Comparison of ENCODE assay signal across 21 cellular contexts in genomic region chr5:31937703-31938102, GRCh38.
DNase-seq lines count a peak whose midpoint lies in the region; ATAC-seq, FAIRE-seq and TF ChIP-seq lines count a peak whose summit lies in the region.
"Had no signal": no experiment of that assay in that cellular context is flagged by ENCODE, and none has a peak within 500 bp of the region (broad histone marks: within the 10 kb centered on the region; RNA-seq: fewer than 3 reads in every experiment).

No MANE protein-coding gene starts in this region.

- TF ChIP-seq CTCF in breast epithelium (IDR thresholded peaks at IDR 0.05) (no peak), keratinocyte (optimal IDR thresholded peaks at IDR 0.05 in 1 of 3, IDR thresholded peaks at IDR 0.05 in 1 of 3, conservative IDR thresholded peaks at IDR 0.05 in 1 of 3; ENCODE audit: extremely low read depth in 1 of 3, insufficient read depth in 2 of 3, low read length in 3 of 3) (no peak), upper lobe of left lung (IDR thresholded peaks at IDR 0.05) (no peak)

- no peaks in the 10 kb centered on the region for H3K4me1 ChIP-seq in breast epithelium
- H3K4me1 ChIP-seq in keratinocyte (ENCODE audit: control insufficient read depth, extremely low read depth, insufficient read depth, low read length) = peaks cover 68% of the 10 kb centered on the region
- peaks cover 0 to 19% (median 14%) of the 10 kb centered on the region in 4 donors for H3K4me1 ChIP-seq in upper lobe of left lung

- H3K27ac ChIP-seq in breast epithelium (peak overlapping the region; percentile 68 to 74), keratinocyte (ENCODE audit: control insufficient read depth, insufficient read depth, low read length) (peak overlapping the region; percentile 80), skin epidermis (peak overlapping the region in 12 of 21 experiments; percentile 24 to 80 (median 57)), upper lobe of left lung (peak overlapping the region; percentile 16 to 64 (median 53))
- H3K27ac ChIP-seq: A549, GM23248 had no signal

- TF ChIP-seq EP300 in upper lobe of left lung (IDR thresholded peaks at IDR 0.05) = no peak

- H3K36me3 ChIP-seq in breast epithelium (no peaks in the 10 kb centered on the region), keratinocyte (ENCODE audit: control insufficient read depth in 2 of 2, extremely low read depth in 1 of 2, insufficient read depth in 2 of 2, low read length in 2 of 2) (no peaks in the 10 kb centered on the region), upper lobe of left lung (no peaks in the 10 kb centered on the region)

- H3K4me3 ChIP-seq in breast epithelium (peak overlapping the region in 2 of 3 donors; percentile 34 to 57), keratinocyte (ENCODE audit: control insufficient read depth in 2 of 3, extremely low read depth in 1 of 3, insufficient read depth in 2 of 3, low read depth in 1 of 3, low read length in 3 of 3) (peak overlapping the region; percentile 29 to 71 (median 70)), skin epidermis (peak overlapping the region in 4 of 7 experiments; percentile 5 to 37 (median 16)), upper lobe of left lung (peak overlapping the region in 3 of 4 donors; percentile 28 to 45 (median 44))
- H3K4me3 ChIP-seq: A549, GM12878, GM23248 had no signal

- peak overlapping the region; percentile 95 for H3K4me2 ChIP-seq in keratinocyte (ENCODE audit: control insufficient read depth, extremely low read depth, insufficient read depth, low read depth, low read length)
- H3K4me2 ChIP-seq: A549 had no signal

- peaks cover 9% of the 10 kb centered on the region for H3K79me2 ChIP-seq in keratinocyte (ENCODE audit: control insufficient read depth, insufficient read depth, low read length)

- H3K9ac ChIP-seq in keratinocyte (ENCODE audit: control insufficient read depth, extremely low read depth, insufficient read depth, low read length) = peak overlapping the region; percentile 81
- H3K9ac ChIP-seq: GM23248 had no signal

- H4K20me1 ChIP-seq in keratinocyte (ENCODE audit: control insufficient read depth, extremely low read depth, insufficient read depth, low read length) = no peaks in the 10 kb centered on the region

- TF ChIP-seq POLR2A in breast epithelium (IDR thresholded peaks at IDR 0.05) = no peak
- TF ChIP-seq POLR2A in upper lobe of left lung (IDR thresholded peaks at IDR 0.05) = no peak

- H3K27me3 ChIP-seq in breast epithelium (no peaks in the 10 kb centered on the region), keratinocyte (ENCODE audit: control insufficient read depth, extremely low read depth, insufficient read depth, low read length) (no peaks in the 10 kb centered on the region), upper lobe of left lung (no peaks in the 10 kb centered on the region)

- DNase-seq in breast epithelium (ENCODE audit: low spot score in 2 of 2) = no peak
- DNase-seq in keratinocyte (ENCODE audit: low read depth, low spot score) = no peak
- no peak for DNase-seq in upper lobe of left lung
- DNase-seq in NCI-H524 treated with DMSO at 0.1 percent for 48 hours (lab: John Stamatoyannopoulos, UW) = no peak
- DNase-seq in Kasumi-1 (lab: John Stamatoyannopoulos, UW) = no peak
- no peak for DNase-seq in cerebellar cortex (ENCODE audit: low spot score)
- DNase-seq: CD4-positive, alpha-beta T cell; DMS153; GM23248; NCI-H1105 treated with DMSO at 0.1 percent for 48 hours; NCI-H1694 treated with DMSO at 0.1 percent for 48 hours; NCI-H2227 treated with DMSO at 0.1 percent for 48 hours; NCI-H510A treated with DMSO at 0.1 percent for 48 hours; NCI-H82; OCI-M1; SHP77 treated with DMSO at 0.1 percent for 48 hours had no signal

- ATAC-seq in upper lobe of left lung (ENCODE audit: low FRiP score in 2 of 2) = no peak
- ATAC-seq: A549, GM12878, HCT116 had no signal

- no peaks in the 10 kb centered on the region for H3K9me3 ChIP-seq in breast epithelium
- no peaks in the 10 kb centered on the region for H3K9me3 ChIP-seq in keratinocyte (ENCODE audit: control insufficient read depth, low read depth, low read length)
- H3K9me3 ChIP-seq in upper lobe of left lung = no peaks in the 10 kb centered on the region
- H3K9me3 ChIP-seq: A549 had no signal

- peak; percentile 44 for FAIRE-seq in keratinocyte (lab: Jason Lieb, UNC)
- FAIRE-seq: A549, GM12878, GM19239 had no signal

- no peak overlapping the region for H2AFZ ChIP-seq in keratinocyte (ENCODE audit: control insufficient read depth, low read length)
- H2AFZ ChIP-seq: GM23248 had no signal

- H3K9me1 ChIP-seq in keratinocyte (ENCODE audit: control insufficient read depth, extremely low read depth, insufficient read depth, low read length) = no peaks in the 10 kb centered on the region

- dilution Hi-C loops in keratinocyte (cut with MboI; ENCODE audit: extremely low pct_ligation_motif_present, low sequenced_read_pairs) = no loop called here

- WGBS in upper lobe of left lung, 2 donors = 72 to 74% methylated on average over 5 of the region's 5 CpGs

- intact Hi-C loops in breast epithelium (cut with DNase I; ENCODE audit: low total_unique reads) = no loop called here

Comparison
In these comparisons a context has a peak if more than half of its experiments do, and no peak if none do; other contexts are left out.
1. H3K4me3 ChIP-seq: peak in every context shown above with its lines; median percentile 70 in keratinocyte; 46 in breast epithelium; 44 in upper lobe of left lung; 16 in skin epidermis.